Comparison of ENCODE assay signal across 8 cellular contexts in the genomic region with DNA sequence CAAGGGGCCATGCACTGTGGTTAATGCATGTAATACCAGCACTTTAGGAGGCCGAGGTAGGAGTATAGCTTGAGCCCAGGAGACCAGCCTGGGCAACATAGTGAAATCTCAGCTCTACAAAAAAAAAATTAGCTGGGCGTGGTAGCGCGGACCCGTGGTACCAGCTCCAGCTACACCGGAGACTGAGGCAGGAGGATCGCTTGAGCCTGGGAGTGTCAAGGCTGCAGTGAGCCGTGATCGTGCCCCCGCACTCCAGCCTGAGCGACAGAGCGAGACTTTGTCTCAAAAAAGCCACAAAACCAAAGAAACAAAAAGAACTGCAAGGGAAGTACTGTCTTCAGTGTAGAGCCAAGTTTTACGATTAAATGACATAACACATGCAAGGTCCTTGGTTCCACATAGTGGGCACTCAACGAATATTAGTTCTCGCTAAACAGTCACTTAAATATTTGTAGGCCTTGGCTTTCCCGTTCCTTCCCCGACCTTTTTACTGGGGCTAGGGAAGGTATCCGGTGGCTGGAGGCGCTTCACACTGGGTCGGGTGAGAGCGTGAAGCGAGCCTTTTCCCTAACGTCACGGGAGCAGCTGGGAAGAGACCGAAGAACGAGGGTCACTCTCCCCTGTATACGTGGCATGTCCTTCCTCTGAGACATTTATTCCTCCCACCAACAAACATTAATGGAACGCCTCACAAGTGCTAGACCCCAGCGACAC. TPM values are rescaled to one million over a fixed set of nuclear protein-coding genes. Genes with fewer than 3 reads are reported as not detected.
A peak's percentile ranks its signal among the peaks of the same experiment; 100 is the strongest.
DNase-seq lines count a peak whose midpoint lies in the region; ATAC-seq and TF ChIP-seq lines count a peak whose summit lies in the region.

No MANE protein-coding gene starts in this region.

- intact Hi-C loops in mucosa of descending colon (cut with DNase I, micrococcal nuclease), result no loop called here

- peak overlapping the region; percentile 100 for H3K4me3 ChIP-seq in ACC112 (ENCODE audit: low read depth, low read length)
- peak overlapping the region; percentile 68 for H3K4me3 ChIP-seq in mucosa of descending colon

- TF ChIP-seq CTCF in mucosa of descending colon (IDR thresholded peaks at IDR 0.05), result no peak

- H3K79me2 ChIP-seq in ACC112 (ENCODE audit: control insufficient read depth, insufficient read depth, low read length, unreplicated experiment), result peaks cover 40% of the 10 kb centered on the region

- ATAC-seq in GM21447 (IDR thresholded peaks at IDR 0.05; ENCODE audit: unreplicated experiment) (peak; percentile 0), mucosa of descending colon (no peak), HG02588 (IDR thresholded peaks at IDR 0.05; ENCODE audit: unreplicated experiment) (no peak), GM18519 (IDR thresholded peaks at IDR 0.05; ENCODE audit: low FRiP score, unreplicated experiment) (no peak)

- peak overlapping the region; percentile 75 for H3K27ac ChIP-seq in ACC112 (ENCODE audit: low read depth, low read length)

- no peaks in the 10 kb centered on the region for H3K9me3 ChIP-seq in mucosa of descending colon

- H3K36me3 ChIP-seq in ACC112 (ENCODE audit: insufficient read depth, low read length), result 0 out of 2 replicates have a peak, but pooled peaks cover 4% of the 10 kb centered on the region
- H3K36me3 ChIP-seq in mucosa of descending colon (ENCODE audit: low read depth), result no peaks in the 10 kb centered on the region

- DNase-seq in SHP77 (lab: John Stamatoyannopoulos, UW), result peak; percentile 68 to 70
- peak; percentile 48 for DNase-seq in ecto neural progenitor cell (ENCODE audit: low spot score)
- peak in 2 of 3 donors; percentile 7 to 33 for DNase-seq in mucosa of descending colon
- DNase-seq in GM19240 (ENCODE audit: insufficient read length, low spot score), result no peak

- H3K4me1 ChIP-seq in ACC112 (ENCODE audit: control insufficient read depth, insufficient read depth, low read length, unreplicated experiment), result peaks cover 29% of the 10 kb centered on the region
- peaks cover 10% of the 10 kb centered on the region for H3K4me1 ChIP-seq in mucosa of descending colon (ENCODE audit: low read depth)

- peak overlapping the region; percentile 58 for H2AFZ ChIP-seq in ACC112 (ENCODE audit: low read length, unreplicated experiment)

- no peaks in the 10 kb centered on the region; the same call in 1 of the 2 replicates for H3K27me3 ChIP-seq in ACC112 (ENCODE audit: insufficient read depth, low read length)

RNA-seq across cellular contexts. Expression of a gene that starts 1.0 kb away (rescaled TPM):
- 100 to 1,000 TPM in 2 of 3 donors, 10 to 100 TPM in 1; 99.0 to 131 (median 106) TPM for total RNA-seq in mucosa of descending colon

RNA-seq across cellular contexts. Expression of a gene that starts 33.1 kb away (rescaled TPM):
- total RNA-seq in mucosa of descending colon, result 1 to 10 TPM in 1 of 3 donors, under 1 TPM in 1, not detected in 1; 0.96 to 1.8 TPM

RNA-seq across cellular contexts. Expression of a gene that starts 57.5 kb away (rescaled TPM):
- 1 to 10 TPM in 1 of 3 donors, under 1 TPM in 2; 0.35 to 1.0 (median 0.52) TPM for total RNA-seq in mucosa of descending colon
